ENCODE assay signal across 25 cellular contexts in genomic region chr14:104147346-104148125, GRCh38. TPM values are rescaled to one million over a fixed set of nuclear protein-coding genes. Genes with fewer than 3 reads are reported as not detected.
A peak's percentile ranks its signal among the peaks of the same experiment; 100 is the strongest.
DNase-seq lines count a peak whose midpoint lies in the region; ATAC-seq and TF ChIP-seq lines count a peak whose summit lies in the region.
"Had no signal": no experiment of that assay in that cellular context is flagged by ENCODE, and none has a peak within 500 bp of the region (broad histone marks: within the 10 kb centered on the region; RNA-seq: fewer than 3 reads in every experiment).

No MANE protein-coding gene starts in this region.

- no peak for ATAC-seq in Right ventricle myocardium inferior
- ATAC-seq in aorta (ENCODE audit: low FRiP score) = no peak
- no peak for ATAC-seq in HG03457 (IDR thresholded peaks at IDR 0.05; ENCODE audit: unreplicated experiment)
- no peak for ATAC-seq in GM21723 (IDR thresholded peaks at IDR 0.05; ENCODE audit: unreplicated experiment)
- ATAC-seq: naive thymus-derived CD8-positive, alpha-beta T cell; stimulated activated naive CD8-positive, alpha-beta T cell treated with anti-CD3 and anti-CD28 coated beads, Interleukin-15, amount 100 ng/mL, for 72 hours had no signal

- H3K23ac ChIP-seq in mesendoderm (ENCODE audit: low read length) = no peak overlapping the region

- H3K9ac ChIP-seq in mesendoderm (ENCODE audit: low read length) = peak overlapping the region; percentile 34
- H3K9ac ChIP-seq in GM23248 = no peak overlapping the region

- H3K27ac ChIP-seq in right atrium auricular region (no peak overlapping the region), cardiac muscle cell (peak overlapping the region; percentile 82), mesendoderm (ENCODE audit: low read depth, low read length) (no peak overlapping the region), aorta (ENCODE audit: low read depth in 1 of 2, low read length in 2 of 2) (no peak overlapping the region), GM23248 (no peak overlapping the region)
- H3K27ac ChIP-seq: HL-60, transverse colon had no signal

- no peak overlapping the region for H3K4me3 ChIP-seq in right atrium auricular region
- no peak overlapping the region for H3K4me3 ChIP-seq in cardiac muscle cell
- H3K4me3 ChIP-seq in mesendoderm (ENCODE audit: low read length) = no peak overlapping the region
- H3K4me3 ChIP-seq in aorta (ENCODE audit: low read length in 2 of 2) = no peak overlapping the region
- H3K4me3 ChIP-seq in GM23248 = no peak overlapping the region
- H3K4me3 ChIP-seq: HAP-1, transverse colon had no signal

- TF ChIP-seq CTCF in right atrium auricular region (IDR thresholded peaks at IDR 0.05) = no peak
- TF ChIP-seq CTCF in cardiac muscle cell (IDR thresholded peaks at IDR 0.05; ENCODE audit: low read depth, low read length) = no peak

- H3F3A ChIP-seq in GM23248 (ENCODE audit: insufficient read depth) = no peaks in the 10 kb centered on the region

- no peaks in the 10 kb centered on the region for H3K27me3 ChIP-seq in right atrium auricular region
- H3K27me3 ChIP-seq in cardiac muscle cell = no peaks in the 10 kb centered on the region
- no peaks in the 10 kb centered on the region for H3K27me3 ChIP-seq in mesendoderm (ENCODE audit: insufficient read depth, low read length, poor library complexity)
- no peaks in the 10 kb centered on the region for H3K27me3 ChIP-seq in aorta (ENCODE audit: control insufficient read depth in 1 of 2, insufficient read depth in 2 of 2, low read length in 1 of 2)
- H3K27me3 ChIP-seq in GM23248 (replicated peaks; ENCODE audit: insufficient read depth) = no peaks in the 10 kb centered on the region
- H3K27me3 ChIP-seq: heart right ventricle, transverse colon had no signal

- no peaks in the 10 kb centered on the region for H4K20me1 ChIP-seq in GM23248 (ENCODE audit: insufficient read depth)

- H3K79me2 ChIP-seq in mesendoderm (ENCODE audit: control insufficient read depth, insufficient read depth, low read length) (peaks cover 22% of the 10 kb centered on the region), GM23248 (ENCODE audit: insufficient read depth) (no peaks in the 10 kb centered on the region)

- H4K8ac ChIP-seq in mesendoderm (ENCODE audit: low read depth, low read length) = no peak overlapping the region

- H3K4ac ChIP-seq in mesendoderm (ENCODE audit: low read depth, low read length) = no peak overlapping the region

- WGBS in mesendoderm (ENCODE audit: extremely low coverage, insufficient coverage, low lambda C conversion rate) = no CpG with 5 or more reads among the region's 28 CpGs
- WGBS in aorta, 2 donors = 79 to 80% methylated on average over 28 of the region's 28 CpGs
- WGBS in GM23248 (ENCODE audit: low coverage in 1 of 2, low lambda C conversion rate in 2 of 2, missing lambda C conversion rate in 2 of 2), 2 experiments = 52 to 63% methylated on average over 23 to 27 of the region's 28 CpGs

- intact Hi-C loops in Right ventricle myocardium inferior (cut with DNase I) (no loop called here), aorta (cut with DNase I) (no loop called here)

- H3K79me1 ChIP-seq in mesendoderm (ENCODE audit: low read length) = peaks cover 18% of the 10 kb centered on the region

- DNase-seq in Right ventricle myocardium inferior (ENCODE audit: missing footprints) = peak; percentile 37
- no peak for DNase-seq in right atrium auricular region (ENCODE audit: low spot score)
- no peak for DNase-seq in cardiac muscle cell (ENCODE audit: low read depth in 1 of 2, low spot score in 1 of 2)
- no peak for DNase-seq in mesendoderm
- DNase-seq in aorta = peak; percentile 33 to 75
- no peak for DNase-seq in GM23248
- DNase-seq: 8988T; activated CD4-positive, alpha-beta T cell treated with anti-CD3 and anti-CD28 coated beads, Interleukin-2, amount 10 ng/mL, durations not matched to agents 24 days and 14 days; activated CD8-positive, alpha-beta memory T cell treated with anti-CD3 and anti-CD28 coated beads, Interleukin-2, amount 50 U/mL, for 48 hours; activated naive CD8-positive, alpha-beta T cell treated with anti-CD3 and anti-CD28 coated beads, Interleukin-2, amount 10 ng/mL, durations not matched to agents 7 days and 5 days; MM.1S; NCI-H1436 treated with DMSO at 0.1 percent for 48 hours; NCI-H2171; NCI-H526; SHP77 treated with DMSO at 0.1 percent for 48 hours; stimulated activated CD4-positive, alpha-beta T cell treated with anti-CD3 and anti-CD28 coated beads, Interleukin-4, amount 100 ng/mL, for 4 hours; stimulated activated naive CD8-positive, alpha-beta T cell treated with anti-CD3 and anti-CD28 coated beads, Interleukin-15, amount 100 ng/mL, for 72 hours; transverse colon had no signal

- H3K18ac ChIP-seq in mesendoderm (ENCODE audit: low read length) = peak overlapping the region; percentile 19

- H3K9me3 ChIP-seq in right atrium auricular region = no peaks in the 10 kb centered on the region
- H3K9me3 ChIP-seq in cardiac muscle cell (ENCODE audit: low read depth) = no peaks in the 10 kb centered on the region
- H3K9me3 ChIP-seq in aorta (ENCODE audit: control insufficient read depth, low read length) = no peaks in the 10 kb centered on the region
- H3K9me3 ChIP-seq in GM23248 (ENCODE audit: low read depth) = no peaks in the 10 kb centered on the region
- H3K9me3 ChIP-seq: HAP-1, heart right ventricle, transverse colon had no signal

- no peak overlapping the region for H2BK15ac ChIP-seq in mesendoderm (replicated peaks; ENCODE audit: low read depth)

- H2AFZ ChIP-seq in GM23248 = no peak overlapping the region

- in situ Hi-C loops in GM23248 (cut with MboI) = no loop called here

- no peak overlapping the region for H2BK5ac ChIP-seq in mesendoderm (ENCODE audit: low read length)

- H4K5ac ChIP-seq in mesendoderm (ENCODE audit: low read length) = no peak overlapping the region

- H3K4me2 ChIP-seq in mesendoderm (ENCODE audit: low read length) (no peak overlapping the region), GM23248 (ENCODE audit: unreplicated experiment) (no peak overlapping the region)

- no peak overlapping the region for H2AK5ac ChIP-seq in mesendoderm (ENCODE audit: low read length)

- H3K36me3 ChIP-seq in right atrium auricular region (no peaks in the 10 kb centered on the region), cardiac muscle cell (no peaks in the 10 kb centered on the region), mesendoderm (ENCODE audit: control insufficient read depth, insufficient read depth, low read length) (peaks cover 1% of the 10 kb centered on the region), aorta (ENCODE audit: control insufficient read depth in 1 of 2, insufficient read depth in 2 of 2, low read length in 1 of 2) (no peaks in the 10 kb centered on the region), GM23248 (ENCODE audit: low read depth) (no peaks in the 10 kb centered on the region)
- H3K36me3 ChIP-seq: transverse colon had no signal

- H3K4me1 ChIP-seq in right atrium auricular region (peaks cover 0 to 39% of the 10 kb centered on the region in 2 donors), cardiac muscle cell (ENCODE audit: low read depth) (peaks cover 34% of the 10 kb centered on the region), mesendoderm (ENCODE audit: control insufficient read depth, low read depth, low read length) (peaks cover 18% of the 10 kb centered on the region), aorta (ENCODE audit: control insufficient read depth in 1 of 2, insufficient read depth in 2 of 2, low read length in 2 of 2) (no peaks in the 10 kb centered on the region), GM23248 (ENCODE audit: insufficient read depth) (no peaks in the 10 kb centered on the region)

- H3K9me2 ChIP-seq in GM23248 (ENCODE audit: insufficient read depth) = no peaks in the 10 kb centered on the region

- peak overlapping the region; percentile 76 for H3K56ac ChIP-seq in mesendoderm (ENCODE audit: low read length)

- H2BK120ac ChIP-seq in mesendoderm (ENCODE audit: low read depth, low read length) = no peak overlapping the region

RNA-seq across cellular contexts. Expression of gene KIF26A, which starts 9.1 kb away (rescaled TPM):
- total RNA-seq in Right ventricle myocardium inferior (6.4 TPM), right atrium auricular region (10 to 100 TPM in 1 of 2 donors, 1 to 10 TPM in 1; 5.6 to 14.1 TPM), cardiac muscle cell (38.3 and 74.9 TPM in 2 replicates), aorta (1 to 10 TPM; 4.6 to 8.3 TPM)
- polyA plus RNA-seq in cardiac muscle cell (9.9 and 19.5 TPM in 2 replicates), aorta (1 to 10 TPM in 1 of 2 donors, under 1 TPM in 1; 0.13 to 1.9 TPM), GM23248 (2016; fragmentation: Nextera tagmentation; extraction: Ambion mirVana) (not detected in 2 replicates)
- polyA plus RNA-seq in mesendoderm (2013, experiment 1 of 2) = 6.3 TPM
- polyA plus RNA-seq in mesendoderm (2013, experiment 2 of 2) = 6.3 TPM
- total RNA-seq in GM23248 (2014; rRNA removed; shearing (Covaris generic)) = not detected in 2 replicates
- total RNA-seq: B cell had no signal
- polyA plus RNA-seq: naive thymus-derived CD8-positive, alpha-beta T cell had no signal

Comparison
In these comparisons a context has a peak if more than half of its experiments do, and no peak if none do; other contexts are left out.
1. DNase-seq: peak in Right ventricle myocardium inferior (single experiment) and aorta (2 of 2); none in right atrium auricular region (single experiment), cardiac muscle cell (0 of 2), mesendoderm (single experiment) and GM23248 (single experiment).